11 cellular contexts compared by ENCODE assay signal in genomic region chr15:90209591-90209990, GRCh38. TPM values are rescaled to one million over a fixed set of nuclear protein-coding genes. Genes with fewer than 3 reads are reported as not detected.
DNase-seq lines count a peak whose midpoint lies in the region; ATAC-seq and TF ChIP-seq lines count a peak whose summit lies in the region.
"Had no signal": no experiment of that assay in that cellular context is flagged by ENCODE, and none has a peak within 500 bp of the region (broad histone marks: within the 10 kb centered on the region; RNA-seq: fewer than 3 reads in every experiment).

No MANE protein-coding gene starts in this region.

- H3K27me3 Mint-ChIP-seq in dendritic cell treated with granulocyte-macrophage colony-stimulating factor and Interleukin-4, amounts not matched to agents 40 ng/mL and 50 ng/mL, for 4 days = no peaks in the 10 kb centered on the region

- H3K36me3 ChIP-seq in BLaER1 (peaks cover 58% of the 10 kb centered on the region), tibial artery (peaks cover 0 to 38% (median 0%) of the 10 kb centered on the region in 3 donors), SJCRH30 (no peaks in the 10 kb centered on the region)

- H3K36me3 Mint-ChIP-seq in dendritic cell treated with granulocyte-macrophage colony-stimulating factor and Interleukin-4, amounts not matched to agents 40 ng/mL and 50 ng/mL, for 4 days (ENCODE audit: low read depth) = peaks cover 44% of the 10 kb centered on the region

- H3K4me2 ChIP-seq in BLaER1 = 0 out of 2 replicates have a peak overlapping the region, but pooled peaks have one; percentile 8

- intact Hi-C loops in dendritic cell treated with granulocyte-macrophage colony-stimulating factor and Interleukin-4, amounts not matched to agents 40 ng/mL and 50 ng/mL, for 4 days (cut with micrococcal nuclease) = no loop called here
- intact Hi-C loops in tibial artery (cut with DNase I; ENCODE audit: low total_unique reads) = no loop called here

- no peak overlapping the region for H3K27ac ChIP-seq in BLaER1
- no peak overlapping the region for H3K27ac ChIP-seq in tibial artery
- no peak overlapping the region for H3K27ac ChIP-seq in SJCRH30

- peak; percentile 67 for ATAC-seq in GM18502 (IDR thresholded peaks at IDR 0.05; ENCODE audit: poor library complexity, unreplicated experiment)
- ATAC-seq in HG03432 (IDR thresholded peaks at IDR 0.05; ENCODE audit: unreplicated experiment) = peak; percentile 50
- ATAC-seq: right cardiac atrium had no signal

- DNase-seq in AML-193 (lab: John Stamatoyannopoulos, UW) (no peak), tibial artery (no peak), glomerular visceral epithelial cell (ENCODE audit: extremely low spot score) (no peak), SJCRH30 (no peak)
- DNase-seq: NCI-H2107 had no signal

- peaks cover 72% of the 10 kb centered on the region for H3K4me1 Mint-ChIP-seq in dendritic cell treated with granulocyte-macrophage colony-stimulating factor and Interleukin-4, amounts not matched to agents 40 ng/mL and 50 ng/mL, for 4 days (ENCODE audit: low read depth)

- H3K27me3 ChIP-seq in BLaER1 = no peaks in the 10 kb centered on the region
- H3K27me3 ChIP-seq in tibial artery = no peaks in the 10 kb centered on the region
- H3K27me3 ChIP-seq in SJCRH30 = no peaks in the 10 kb centered on the region

- no peaks in the 10 kb centered on the region for H3K9me3 Mint-ChIP-seq in dendritic cell treated with granulocyte-macrophage colony-stimulating factor and Interleukin-4, amounts not matched to agents 40 ng/mL and 50 ng/mL, for 4 days

- no peak for TF ChIP-seq CTCF in tibial artery (IDR thresholded peaks at IDR 0.05)

- H3K4me1 ChIP-seq in BLaER1 = peaks cover 78% of the 10 kb centered on the region
- peaks cover 0 to 50% (median 21%) of the 10 kb centered on the region in 4 donors for H3K4me1 ChIP-seq in tibial artery
- H3K4me1 ChIP-seq in SJCRH30 = no peaks in the 10 kb centered on the region

- H3K9ac ChIP-seq in BLaER1 = no peak overlapping the region

- H3K4me3 ChIP-seq in BLaER1 (no peak overlapping the region), tibial artery (no peak overlapping the region), SJCRH30 (no peak overlapping the region)
- H3K4me3 ChIP-seq: lung had no signal

- H3K4me3 Mint-ChIP-seq in dendritic cell treated with granulocyte-macrophage colony-stimulating factor and Interleukin-4, amounts not matched to agents 40 ng/mL and 50 ng/mL, for 4 days = no peak overlapping the region

- no peaks in the 10 kb centered on the region for H3K9me3 ChIP-seq in BLaER1
- no peaks in the 10 kb centered on the region for H3K9me3 ChIP-seq in tibial artery
- no peaks in the 10 kb centered on the region for H3K9me3 ChIP-seq in SJCRH30 (replicated peaks)

- peak overlapping the region; percentile 68 for H3K27ac Mint-ChIP-seq in dendritic cell treated with granulocyte-macrophage colony-stimulating factor and Interleukin-4, amounts not matched to agents 40 ng/mL and 50 ng/mL, for 4 days

- peaks cover 57% of the 10 kb centered on the region for H4K20me1 ChIP-seq in BLaER1

RNA-seq across cellular contexts. Expression of gene SEMA4B, which starts 8.5 kb away (rescaled TPM):
- 2.1 and 2.2 TPM in 2 replicates for total RNA-seq in SJCRH30 (2014; rRNA removed; shearing (Covaris generic))

RNA-seq across cellular contexts. Expression of gene CIB1, which starts 24.1 kb away (rescaled TPM):
- total RNA-seq in SJCRH30 (2014; rRNA removed; shearing (Covaris generic)) = 12.7 and 15.6 TPM in 2 replicates

RNA-seq across cellular contexts. Expression of gene GDPGP1, which starts 24.4 kb away (rescaled TPM):
- 1.8 and 2.7 TPM in 2 replicates for total RNA-seq in SJCRH30 (2014; rRNA removed; shearing (Covaris generic))

RNA-seq across cellular contexts. Expression of gene TTLL13, which starts 39.8 kb away (rescaled TPM):
- not detected in 2 replicates for total RNA-seq in SJCRH30 (2014; rRNA removed; shearing (Covaris generic))

RNA-seq across cellular contexts. Expression of gene NGRN, which starts 55.9 kb away (rescaled TPM):
- 88.9 and 93.4 TPM in 2 replicates for total RNA-seq in SJCRH30 (2014; rRNA removed; shearing (Covaris generic))
